ENCODE assay signal across 21 cellular contexts in the genomic region with DNA sequence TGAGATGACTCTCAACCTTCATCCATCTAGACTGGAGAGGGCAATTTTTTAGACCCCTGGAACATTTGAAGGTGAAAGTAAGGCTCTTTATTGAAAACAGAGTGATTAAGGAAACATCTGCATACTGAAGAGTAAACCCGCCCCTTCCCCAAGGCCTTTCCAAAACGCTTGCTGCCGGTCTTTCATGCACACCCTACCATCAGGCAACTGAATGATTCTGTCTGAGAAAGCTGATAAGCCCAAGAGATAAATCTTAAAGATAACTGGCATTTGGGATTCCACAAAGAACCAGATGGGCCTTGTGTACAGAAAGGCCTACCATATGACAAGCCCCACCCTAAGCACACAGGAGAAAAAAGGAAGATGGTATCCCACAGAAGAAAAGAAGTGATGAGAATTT.
"Had no signal": no experiment of that assay in that cellular context is flagged by ENCODE, and none has a peak within 500 bp of the region (broad histone marks: within the 10 kb centered on the region; RNA-seq: fewer than 3 reads in every experiment).

No MANE protein-coding gene starts in this region.

- DNase-seq: dermis blood vessel endothelial cell; effector memory CD4-positive, alpha-beta T cell; foreskin keratinocyte; heart right ventricle; hippocampal formation; left cardiac atrium; left ventricle myocardium inferior; lower lobe of right lung; natural killer cell; sigmoid colon; stimulated activated CD4-positive, alpha-beta T cell treated with anti-CD3 and anti-CD28 coated beads, Interleukin-2, amount 100 ng/mL, for 24 hours; stimulated activated CD4-positive, alpha-beta T cell treated with anti-CD3 and anti-CD28 coated beads, Interleukin-4, amount 100 ng/mL, for 24 hours; stimulated activated naive CD4-positive, alpha-beta T cell treated with Interleukin-2 at 50 U/mL for 16 hours; stomach; thyroid gland had no signal

- H3K27ac ChIP-seq: coronary artery, esophagus muscularis mucosa, foreskin keratinocyte, gastroesophageal sphincter, heart right ventricle, left ventricle myocardium inferior, lower lobe of right lung, prostate gland, right atrium auricular region, sigmoid colon, stomach, thyroid gland had no signal

- H3K27me3 ChIP-seq: esophagus muscularis mucosa, foreskin keratinocyte, gastroesophageal sphincter, heart right ventricle, right atrium auricular region, sigmoid colon, stomach, thyroid gland had no signal

- H3K27ac Mint-ChIP-seq: natural killer cell; stimulated activated effector memory CD8-positive, alpha-beta T cell treated with anti-CD3 and anti-CD28 coated beads, Interleukin-12 subunit alpha, Interleukin-12 subunit beta, amount 100 ng/mL, for 72 hours had no signal

- ATAC-seq: foreskin keratinocyte; gastroesophageal sphincter; heart right ventricle; left cardiac atrium; lower lobe of right lung; natural killer cell; stimulated activated effector memory CD8-positive, alpha-beta T cell treated with anti-CD3 and anti-CD28 coated beads, Interleukin-12 subunit alpha, Interleukin-12 subunit beta, amount 100 ng/mL, for 72 hours had no signal

- H3K36me3 Mint-ChIP-seq: natural killer cell; stimulated activated effector memory CD8-positive, alpha-beta T cell treated with anti-CD3 and anti-CD28 coated beads, Interleukin-12 subunit alpha, Interleukin-12 subunit beta, amount 100 ng/mL, for 72 hours had no signal

- H3K4me3 ChIP-seq: coronary artery, esophagus muscularis mucosa, gastroesophageal sphincter, heart right ventricle, left ventricle myocardium inferior, lower lobe of right lung, prostate gland, right atrium auricular region, sigmoid colon, stomach, thyroid gland had no signal

- H3K4me1 ChIP-seq: esophagus muscularis mucosa, foreskin keratinocyte, gastroesophageal sphincter, heart right ventricle, left ventricle myocardium inferior, lower lobe of right lung, prostate gland, right atrium auricular region, sigmoid colon, stomach, thyroid gland had no signal

- H3K9me3 Mint-ChIP-seq: natural killer cell; stimulated activated effector memory CD8-positive, alpha-beta T cell treated with anti-CD3 and anti-CD28 coated beads, Interleukin-12 subunit alpha, Interleukin-12 subunit beta, amount 100 ng/mL, for 72 hours had no signal

- H3K4me3 Mint-ChIP-seq: natural killer cell; stimulated activated effector memory CD8-positive, alpha-beta T cell treated with anti-CD3 and anti-CD28 coated beads, Interleukin-12 subunit alpha, Interleukin-12 subunit beta, amount 100 ng/mL, for 72 hours had no signal

- H3K9me3 ChIP-seq: esophagus muscularis mucosa, gastroesophageal sphincter, heart right ventricle, left ventricle myocardium inferior, lower lobe of right lung, prostate gland, right atrium auricular region, sigmoid colon, stomach, thyroid gland had no signal

- H3K4me1 Mint-ChIP-seq: natural killer cell; stimulated activated effector memory CD8-positive, alpha-beta T cell treated with anti-CD3 and anti-CD28 coated beads, Interleukin-12 subunit alpha, Interleukin-12 subunit beta, amount 100 ng/mL, for 72 hours had no signal

- H3K36me3 ChIP-seq: esophagus muscularis mucosa, gastroesophageal sphincter, heart right ventricle, left ventricle myocardium inferior, lower lobe of right lung, prostate gland, right atrium auricular region, sigmoid colon, stomach, thyroid gland had no signal
